25 cellular contexts compared by ENCODE assay signal in genomic region chr6:81704700-81705099, GRCh38. TPM values are rescaled to one million over a fixed set of nuclear protein-coding genes. Genes with fewer than 3 reads are reported as not detected.
DNase-seq lines count a peak whose midpoint lies in the region; ATAC-seq, FAIRE-seq and TF ChIP-seq lines count a peak whose summit lies in the region.
"Had no signal": no experiment of that assay in that cellular context is flagged by ENCODE, and none has a peak within 500 bp of the region (broad histone marks: within the 10 kb centered on the region; RNA-seq: fewer than 3 reads in every experiment).

No MANE protein-coding gene starts in this region.

- H3K27me3 ChIP-seq in HepG2 (ENCODE audit: control insufficient read depth in 1 of 2, insufficient read depth in 2 of 2, low read length in 2 of 2): no peaks in the 10 kb centered on the region; a peak in 1 of 5 replicates
- no peaks in the 10 kb centered on the region for H3K27me3 ChIP-seq in right lobe of liver
- H3K27me3 ChIP-seq: BE2C, BLaER1 had no signal

- no peak for TF ChIP-seq CTCF in HepG2 (CRISPR knock-in tag; IDR thresholded peaks at IDR 0.05)
- no peak for TF ChIP-seq CTCF in right lobe of liver (IDR thresholded peaks at IDR 0.05)

- ATAC-seq in HepG2: no peak
- no peak for ATAC-seq in right lobe of liver
- ATAC-seq: A549, GM12878 had no signal

- DNase-seq in HepG2 (ENCODE audit: low spot score) (no peak), right lobe of liver (no peak), NCI-H2227 (lab: John Stamatoyannopoulos, UW; ENCODE audit: unreplicated experiment) (no peak)
- no peak for DNase-seq in activated T-cell treated with anti-CD3 and anti-CD28 coated beads, Interleukin-2, amount 50 U/mL, for 1 hour
- DNase-seq: ACHN; BE2C; C1 segment of cervical spinal cord; CD4-positive, alpha-beta memory T cell; CD4-positive, CD25-positive, alpha-beta regulatory T cell; CD8-positive, alpha-beta memory T cell; COR-L47; DMS 273 treated with DMSO at 0.1 percent for 48 hours; DMS153; DMS53; DMS79; DND-41; EL; GDM1 had no signal

- in situ Hi-C loops in HepG2 (cut with HindIII; ENCODE audit: extremely low pct_ligation_motif_present, low pct_unique_long_range_greater_than_20kb): no loop called here

- FAIRE-seq in HepG2 (lab: Jason Lieb, UNC): no peak
- FAIRE-seq: A549, GM12878, GM12892, GM18507 had no signal

- no peak for TF ChIP-seq EP300 in HepG2 (IDR thresholded peaks at IDR 0.05; ENCODE audit: low read depth in 2 of 2, low read length in 2 of 2)
- no peak for TF ChIP-seq EP300 in HepG2 (CRISPR knock-in tag; IDR thresholded peaks at IDR 0.05; ENCODE audit: borderline replicate concordance)

- TF ChIP-seq POLR2A in HepG2 (IDR thresholded peaks at IDR 0.05; ENCODE audit: insufficient read depth in 1 of 2, low read depth in 2 of 2, low read length in 2 of 2): no peak
- TF ChIP-seq POLR2A in right lobe of liver (IDR thresholded peaks at IDR 0.05): no peak

- H3K27ac ChIP-seq in HepG2 (ENCODE audit: extremely low read length, insufficient read depth, low read length) (no peak overlapping the region), right lobe of liver (no peak overlapping the region)
- H3K27ac ChIP-seq: 22Rv1, A549, BLaER1 had no signal

- no peak overlapping the region for H3K4me3 ChIP-seq in HepG2 (replicated peaks in 1 of 3; ENCODE audit: insufficient read depth in 1 of 3, low read depth in 2 of 3, low read length in 3 of 3)
- H3K4me3 ChIP-seq in right lobe of liver: no peak overlapping the region
- H3K4me3 ChIP-seq: A549, BLaER1, GM12878 had no signal

- no peak overlapping the region for H3K4me2 ChIP-seq in HepG2 (ENCODE audit: low read depth, low read length)
- H3K4me2 ChIP-seq: A549, BLaER1 had no signal

- H3K9me3 ChIP-seq in HepG2 (ENCODE audit: low read length) (no peaks in the 10 kb centered on the region), right lobe of liver (no peaks in the 10 kb centered on the region)
- H3K9me3 ChIP-seq: A549, BE2C, BLaER1 had no signal

- no TSS peak for BruUV-seq in HepG2 (replicated peaks; lab: Mats Ljungman, UMichigan)

- no peaks in the 10 kb centered on the region for H3K4me1 ChIP-seq in HepG2 (ENCODE audit: insufficient read depth, low read length)
- peaks cover 0 to 10% (median 1%) of the 10 kb centered on the region in 4 donors for H3K4me1 ChIP-seq in right lobe of liver
- H3K4me1 ChIP-seq: A549, BE2C, BLaER1 had no signal

- no peak for TF ChIP-seq RAD21 in HepG2 (CRISPR knock-in tag; IDR thresholded peaks at IDR 0.05)

- no peaks in the 10 kb centered on the region for H3K79me2 ChIP-seq in HepG2 (ENCODE audit: insufficient read depth, low read length)

- POLR2A ChIA-PET in HepG2 (lab: Yijun Ruan, JAX): no interaction called here

- H2AFZ ChIP-seq in HepG2 (ENCODE audit: low read length): no peak overlapping the region

- no peaks in the 10 kb centered on the region for H4K20me1 ChIP-seq in HepG2 (ENCODE audit: insufficient read depth, low read length)
- H4K20me1 ChIP-seq: BLaER1 had no signal

- CTCF ChIA-PET in HepG2 (lab: Yijun Ruan, JAX; ENCODE audit: low intra/inter-chr PET ratio, low total read pairs): no interaction called here

- no peak overlapping the region for H3K9ac ChIP-seq in HepG2 (ENCODE audit: insufficient read depth, low read depth, low read length)
- H3K9ac ChIP-seq: BLaER1 had no signal

- intact Hi-C loops in HepG2 (cut with micrococcal nuclease; ENCODE audit: unreplicated experiment): no loop called here
- intact Hi-C loops in right lobe of liver (cut with DNase I): no loop called here

- H3K36me3 ChIP-seq in HepG2 (replicated peaks in 1 of 2; ENCODE audit: control insufficient read depth in 1 of 2, insufficient read depth in 2 of 2, low read length in 2 of 2) (no peaks in the 10 kb centered on the region), right lobe of liver (no peaks in the 10 kb centered on the region)
- H3K36me3 ChIP-seq: BE2C, BLaER1 had no signal

TF ChIP-seq in HepG2, 621 proteins besides CTCF, POLR2A, EP300 and RAD21:
- TF ChIP-seq CREBL2 (CRISPR knock-in tag; IDR thresholded peaks at IDR 0.05; ENCODE audit: borderline replicate concordance) (no peak), HNRNPK (IDR thresholded peaks at IDR 0.05; ENCODE audit: low read depth, low read length, poor library complexity, severe bottlenecking) (peak; percentile 85)

TF ChIP-seq in PFSK-1, 5 proteins besides CTCF, POLR2A, EP300 and RAD21:
- TF ChIP-seq FOXP2 (optimal IDR thresholded peaks at IDR 0.05; ENCODE audit: borderline replicate concordance, extremely low read depth, extremely low read length, insufficient read depth): no peak
- peak; percentile 41; the same call in 1 of the 2 replicates for TF ChIP-seq SIN3A (IDR thresholded peaks at IDR 0.05; ENCODE audit: borderline replicate concordance, insufficient read depth, low read length)
- TF ChIP-seq REST (IDR thresholded peaks at IDR 0.05; ENCODE audit: insufficient read depth in 1 of 2, low read depth in 2 of 2, low read length in 2 of 2): peak in 1 of 2 experiments; percentile 48; a peak in 1 of 4 replicates
- TF ChIP-seq POLR2AphosphoS5 (IDR thresholded peaks at IDR 0.05; ENCODE audit: low read depth, low read length): peak; percentile 25; the same call in 1 of the 2 replicates
- TF ChIP-seq TAF1 (IDR thresholded peaks at IDR 0.05; ENCODE audit: borderline replicate concordance, insufficient read depth, low read length): no peak

RNA-seq across cellular contexts. Expression of gene TENT5A, which starts 47.8 kb away (rescaled TPM):
- total RNA-seq in HepG2 (2016; rRNA removed; fragmentation: Illumina TruSeq; extraction: Trizol): 13.8 and 15.4 TPM in 2 replicates
- 1.3 TPM in 2 replicates for total RNA-seq in HepG2 (2016; cell fraction: cytosol; rRNA removed; fragmentation: Illumina TruSeq; extraction: Trizol; ENCODE audit: low read depth)
- total RNA-seq in HepG2 (2016; cell fraction: insoluble cytoplasmic fraction; rRNA removed; fragmentation: Illumina TruSeq; extraction: Trizol): 13.2 and 14.6 TPM in 2 replicates
- 5.1 and 5.9 TPM in 2 replicates for total RNA-seq in HepG2 (2016; cell fraction: membrane; rRNA removed; fragmentation: Illumina TruSeq; extraction: Trizol)
- 22.7 and 22.9 TPM in 2 replicates for total RNA-seq in HepG2 (2016; cell fraction: nucleus; rRNA removed; fragmentation: Illumina TruSeq; extraction: Trizol)
- polyA plus RNA-seq in HepG2 (2011; rRNA removed): 4.9 and 8.0 TPM in 2 replicates
- polyA plus RNA-seq in HepG2 (2011; cell fraction: cytosol; rRNA removed): 2.8 and 3.0 TPM in 2 replicates
- polyA plus RNA-seq in HepG2 (2011; cell fraction: nucleus; rRNA removed): 14.0 and 14.5 TPM in 2 replicates
- polyA plus RNA-seq in HepG2 (2012): 4.4 and 5.7 TPM in 2 replicates
- 0.22 and 0.33 TPM in 2 replicates for polyA plus RNA-seq in HepG2 (2016; cell fraction: cytosol; fragmentation: Illumina TruSeq; extraction: Trizol; ENCODE audit: low read depth)
- 7.7 and 8.0 TPM in 2 replicates for polyA plus RNA-seq in HepG2 (2016; cell fraction: insoluble cytoplasmic fraction; fragmentation: Illumina TruSeq; extraction: Trizol; ENCODE audit: low read depth)
- polyA plus RNA-seq in HepG2 (2016; cell fraction: membrane; fragmentation: Illumina TruSeq; extraction: Trizol; ENCODE audit: low read depth): 1.5 and 1.6 TPM in 2 replicates
- polyA plus RNA-seq in HepG2 (2016; cell fraction: nucleus; fragmentation: Illumina TruSeq; extraction: Trizol; ENCODE audit: insufficient read depth, low read depth): 32.2 and 34.0 TPM in 2 replicates
- polyA minus RNA-seq in HepG2 (2011; rRNA and poly(A)+ RNA removed; ENCODE audit: low replicate concordance): 6.6 and 25.8 TPM in 2 replicates
- 6.4 and 7.7 TPM in 2 replicates for polyA minus RNA-seq in HepG2 (2011; cell fraction: cytosol; rRNA and poly(A)+ RNA removed)
- 15.9 and 16.6 TPM in 2 replicates for polyA minus RNA-seq in HepG2 (2011; cell fraction: nucleus; rRNA and poly(A)+ RNA removed)
- total RNA-seq in right lobe of liver: 10 to 100 TPM in 2 of 6 experiments, 1 to 10 TPM in 4; 7.7 to 16.9 (median 9.1) TPM
- polyA plus RNA-seq in PFSK-1 (2012; ENCODE audit: insufficient read length, low read depth): 18.7 TPM
